8 cellular contexts compared by ENCODE assay signal in the genomic region with DNA sequence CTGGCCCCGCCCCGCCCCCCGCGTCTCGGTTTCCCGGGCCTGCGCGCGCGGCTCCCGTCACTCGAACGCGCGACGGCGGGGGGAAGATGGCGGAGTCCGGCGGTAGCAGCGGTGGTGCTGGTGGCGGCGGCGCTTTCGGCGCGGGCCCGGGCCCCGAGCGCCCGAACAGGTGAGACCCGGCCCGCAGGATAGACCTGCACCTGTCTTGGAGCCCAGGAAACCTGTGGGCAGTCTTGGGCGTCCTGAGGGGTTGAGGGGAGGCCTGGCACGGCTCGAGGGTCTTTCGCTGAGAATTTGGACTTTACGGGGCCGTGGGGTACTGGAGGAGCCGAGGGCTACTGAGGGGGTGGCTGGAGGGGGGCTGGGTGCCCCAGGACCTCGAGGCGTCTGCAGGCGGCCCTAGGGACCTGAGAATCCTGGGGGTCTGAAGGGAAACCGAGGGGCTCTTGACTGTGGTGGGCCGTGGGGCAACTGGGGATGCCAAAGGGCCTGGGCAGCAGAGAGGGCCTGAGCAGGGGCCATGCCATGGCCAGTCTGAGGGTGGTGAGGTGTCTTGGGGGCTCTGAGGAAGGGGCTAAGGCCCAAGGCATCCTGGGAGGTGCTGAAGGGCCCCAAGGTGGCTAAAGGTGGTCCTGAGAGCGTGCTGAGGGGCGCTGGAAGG. TPM values are rescaled to one million over a fixed set of nuclear protein-coding genes. Genes with fewer than 3 reads are reported as not detected.
DNase-seq lines count a peak whose midpoint lies in the region; ATAC-seq and TF ChIP-seq lines count a peak whose summit lies in the region.

A gene with protein sequence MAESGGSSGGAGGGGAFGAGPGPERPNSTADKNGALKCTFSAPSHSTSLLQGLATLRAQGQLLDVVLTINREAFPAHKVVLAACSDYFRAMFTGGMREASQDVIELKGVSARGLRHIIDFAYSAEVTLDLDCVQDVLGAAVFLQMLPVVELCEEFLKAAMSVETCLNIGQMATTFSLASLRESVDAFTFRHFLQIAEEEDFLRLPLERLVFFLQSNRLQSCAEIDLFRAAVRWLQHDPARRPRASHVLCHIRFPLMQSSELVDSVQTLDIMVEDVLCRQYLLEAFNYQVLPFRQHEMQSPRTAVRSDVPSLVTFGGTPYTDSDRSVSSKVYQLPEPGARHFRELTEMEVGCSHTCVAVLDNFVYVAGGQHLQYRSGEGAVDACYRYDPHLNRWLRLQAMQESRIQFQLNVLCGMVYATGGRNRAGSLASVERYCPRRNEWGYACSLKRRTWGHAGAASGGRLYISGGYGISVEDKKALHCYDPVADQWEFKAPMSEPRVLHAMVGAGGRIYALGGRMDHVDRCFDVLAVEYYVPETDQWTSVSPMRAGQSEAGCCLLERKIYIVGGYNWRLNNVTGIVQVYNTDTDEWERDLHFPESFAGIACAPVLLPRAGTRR (plus strand): TSS at position 60 of the 661 bp plus-strand sequence. CDS start 27 bp downstream, at position 87.

- intact Hi-C loops in HCT116 (cut with micrococcal nuclease): loop anchor here (2.0 to 5.0 kb wide), 2 partner anchors 45 to 114 kb away; a partner anchor contains a TSS

- POLR2A ChIA-PET in HCT116 (lab: Charles Lee): interaction anchor here (1.1 kb wide), 1 partner anchor 47 kb away, joined by 3 read pairs; no protein-coding TSS in a partner anchor

- H3K9me3 ChIP-seq in HCT116 (ENCODE audit: control insufficient read depth in 1 of 2, insufficient read depth in 1 of 2, low read depth in 1 of 2, low read length in 2 of 2): no peaks in the 10 kb centered on the region
- H3K9me3 ChIP-seq in mononuclear cell (ENCODE audit: low read depth, low read length): no peaks in the 10 kb centered on the region

- H2AFZ ChIP-seq in HCT116 (ENCODE audit: low read depth, low read length, poor library complexity, severe bottlenecking): peak within 1 kb of the TSS; percentile 80

- no peaks in the 10 kb centered on the region for H3K36me3 ChIP-seq in HCT116 (ENCODE audit: control insufficient read depth in 1 of 2, insufficient read depth in 2 of 2, low read length in 2 of 2)

- peaks cover 9 to 27% of the 10 kb centered on the region in 2 experiments for H3K4me1 ChIP-seq in HCT116 (ENCODE audit: control insufficient read depth in 1 of 2, insufficient read depth in 2 of 2, low read length in 2 of 2)
- peaks cover 18% of the 10 kb centered on the region for H3K4me1 ChIP-seq in mononuclear cell (ENCODE audit: insufficient read depth, low read length)

- no peaks in the 10 kb centered on the region for H3K9me2 ChIP-seq in HCT116 (ENCODE audit: insufficient read depth)

- H3K9me3 Mint-ChIP-seq in brain: peaks cover 0 to 4% (median 0%) of the 10 kb centered on the region in 5 experiments

- peaks cover 35% of the 10 kb centered on the region for H3K4me1 Mint-ChIP-seq in brain

- H3K27ac ChIP-seq in 22Rv1 (peak within 1 kb of the TSS; percentile 74), HCT116 (ENCODE audit: low read depth, low read length) (peak within 1 kb of the TSS; percentile 82)

- H4K20me1 ChIP-seq in HCT116 (ENCODE audit: insufficient read depth): no peaks in the 10 kb centered on the region

- no peaks in the 10 kb centered on the region for H3K27me3 ChIP-seq in HCT116 (ENCODE audit: insufficient read depth, low read length)
- no peaks in the 10 kb centered on the region for H3K27me3 ChIP-seq in mononuclear cell (ENCODE audit: insufficient read depth, low read length)

- H3K36me3 Mint-ChIP-seq in brain: peaks cover 7% of the 10 kb centered on the region

- H3K4me3 Mint-ChIP-seq in brain: peak within 1 kb of the TSS; percentile 92 to 95 (median 93)

- peak within 1 kb of the TSS; percentile 99 for H3K4me2 ChIP-seq in HCT116 (ENCODE audit: low read length)

- peak within 1 kb of the TSS; percentile 70 to 96 (median 93) for H3K27ac Mint-ChIP-seq in brain

- peak within 1 kb of the TSS; percentile 98 for H3K9ac ChIP-seq in HCT116 (ENCODE audit: low read length)

- CTCF ChIA-PET in HCT116 (lab: Charles Lee): no interaction called here

- no peak for TF ChIP-seq POLR2A in HCT116 (IDR thresholded peaks at IDR 0.05; ENCODE audit: borderline replicate concordance, extremely low read depth, insufficient read depth, insufficient read length)

- peaks cover 36% of the 10 kb centered on the region for H3K79me2 ChIP-seq in HCT116 (ENCODE audit: insufficient read depth, low read length)

- no peak for DNase-seq in HCT116 (ENCODE audit: low read depth, low spot score)
- DNase-seq in NCI-H2171 treated with DMSO at 0.1 percent for 48 hours (lab: John Stamatoyannopoulos, UW): no peak
- no peak for DNase-seq in NCI-H187 (lab: John Stamatoyannopoulos, UW)

- no TSS peak for BruUV-seq in HCT116 (replicated peaks; lab: Mats Ljungman, UMichigan)

- TF ChIP-seq RAD21 in HCT116 (IDR thresholded peaks at IDR 0.05; ENCODE audit: low read depth): no peak

- RAD21 ChIA-PET in HCT116 (lab: Charles Lee; ENCODE audit: low non-redundant PET in 1 of 2, low total read pairs in 2 of 2, uncharacterized antibody in 2 of 2, unreplicated experiment in 2 of 2): no interaction called here

- ATAC-seq in HCT116 (no peak), HG02678 (IDR thresholded peaks at IDR 0.05; ENCODE audit: unreplicated experiment) (no peak), HG03565 (IDR thresholded peaks at IDR 0.05; ENCODE audit: unreplicated experiment) (no peak)

- TF ChIP-seq CTCF in 22Rv1 (IDR thresholded peaks at IDR 0.05) (no peak), HCT116 (IDR thresholded peaks at IDR 0.05 in 2 of 3, conservative IDR thresholded peaks at IDR 0.05 in 1 of 3; ENCODE audit: borderline replicate concordance in 1 of 3, insufficient read depth in 1 of 3, low read depth in 2 of 3, low read length in 2 of 3) (no peak), brain (conservative IDR thresholded peaks at IDR 0.05) (no peak)

- peaks cover 3% of the 10 kb centered on the region for H3K27me3 Mint-ChIP-seq in brain

- peak within 1 kb of the TSS; percentile 92 to 98 for H3K4me3 ChIP-seq in HCT116 (replicated peaks in 1 of 2; ENCODE audit: low read depth in 1 of 2, low read length in 2 of 2)
- H3K4me3 ChIP-seq in mononuclear cell (ENCODE audit: low read length): peak within 1 kb of the TSS; percentile 59

TF ChIP-seq in HCT116, 20 proteins besides CTCF, POLR2A, EP300 and RAD21:
- TF ChIP-seq YY1 (IDR thresholded peaks at IDR 0.05; ENCODE audit: extremely low read depth, insufficient replicate concordance, low read depth, low read length) (peak; percentile 89), POLR2AphosphoS5 (IDR thresholded peaks at IDR 0.05; ENCODE audit: low read depth, low read length) (peak; percentile 70), CBX3 (IDR thresholded peaks at IDR 0.05; ENCODE audit: low read depth) (no peak)
TF ChIP-seq in HCT116: peak in this region for 2.

RNA-seq across cellular contexts. Expression of the gene that starts here (rescaled TPM):
- total RNA-seq in HCT116 (2021; ENCODE audit: unreplicated experiment): 17.1 TPM
- 7.1 and 14.4 TPM in 2 replicates for polyA plus RNA-seq in HCT116 (2012)
- polyA plus RNA-seq in brain (ENCODE audit: insufficient read depth, low read depth, low replicate concordance): 10.9 TPM
- total RNA-seq in mononuclear cell: 8.0 TPM
